In the genomic region with DNA sequence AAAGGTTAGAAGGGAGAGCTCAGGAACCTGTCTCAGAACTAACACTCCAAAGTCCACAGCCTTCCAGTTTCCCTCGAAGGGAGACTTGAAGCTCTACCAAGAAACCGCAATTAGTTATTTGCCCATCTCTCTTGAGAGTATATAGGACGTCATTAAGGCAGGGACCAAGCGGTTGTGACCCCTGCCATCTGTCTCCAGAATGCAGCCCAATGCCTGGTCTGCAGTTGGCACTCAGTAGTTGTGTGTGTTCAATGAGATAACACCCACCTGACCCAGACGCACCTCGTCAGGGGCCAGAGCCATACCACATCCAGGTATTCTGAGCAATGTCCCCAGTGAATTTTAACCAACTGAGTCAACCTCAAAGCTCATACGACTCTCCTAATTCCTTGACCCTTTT, we compare ENCODE assay signal across 6 cellular contexts.
"Had no signal": no experiment of that assay in that cellular context is flagged by ENCODE, and none has a peak within 500 bp of the region (broad histone marks: within the 10 kb centered on the region; RNA-seq: fewer than 3 reads in every experiment).

No MANE protein-coding gene starts in this region.

- H3K27ac ChIP-seq: HL-60 had no signal

- DNase-seq: IMR-90, KBM-7, KG1 had no signal

- ATAC-seq: K562 had no signal

- FAIRE-seq: HTR-8/SVneo, K562 had no signal

- H3K4me3 ChIP-seq: K562 had no signal
